In the genomic region with DNA sequence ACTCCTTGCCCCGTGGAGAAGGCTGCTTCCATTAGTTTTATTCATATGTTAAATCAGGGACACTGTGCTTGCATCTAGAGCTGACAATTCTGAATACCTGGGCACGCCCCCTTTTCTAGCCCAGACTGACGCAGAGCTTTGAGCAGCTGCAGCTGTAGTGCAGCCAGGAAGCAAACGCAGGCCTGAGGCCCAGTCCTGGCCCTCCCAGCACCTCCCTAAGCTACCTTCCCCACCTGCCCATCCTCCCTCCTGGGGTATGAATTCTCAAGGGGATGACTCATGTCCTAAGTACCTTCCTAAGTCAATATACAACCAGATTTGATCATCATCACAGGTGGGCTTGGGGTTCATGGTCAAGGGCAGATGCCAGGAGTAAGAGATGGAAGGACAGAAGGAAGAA, we compare ENCODE assay signal across 10 cellular contexts. TPM values are rescaled to one million over a fixed set of nuclear protein-coding genes. Genes with fewer than 3 reads are reported as not detected.
DNase-seq lines count a peak whose midpoint lies in the region; ATAC-seq and TF ChIP-seq lines count a peak whose summit lies in the region.
"Had no signal": no experiment of that assay in that cellular context is flagged by ENCODE, and none has a peak within 500 bp of the region (broad histone marks: within the 10 kb centered on the region; RNA-seq: fewer than 3 reads in every experiment).

No MANE protein-coding gene starts in this region.

- no peak overlapping the region for H3K27ac ChIP-seq in colonic mucosa
- H3K27ac ChIP-seq: SJCRH30 had no signal

- POLR2A ChIA-PET in naive thymus-derived CD8-positive, alpha-beta T cell (lab: Charles Lee): interaction anchor here (0.7 to 18.9 kb wide), 7 partner anchors 18 to 357 kb away, joined by 3 to 580 read pairs (median 8); a partner anchor contains a TSS

- TF ChIP-seq CTCF in colonic mucosa (IDR thresholded peaks at IDR 0.05): no peak

- H3K9ac ChIP-seq in colonic mucosa (ENCODE audit: low read depth in 2 of 2, low read length in 2 of 2): no peak overlapping the region

- ATAC-seq in naive thymus-derived CD8-positive, alpha-beta T cell: no peak
- ATAC-seq in GM21447 (IDR thresholded peaks at IDR 0.05; ENCODE audit: unreplicated experiment): no peak
- no peak for ATAC-seq in GM21367 (IDR thresholded peaks at IDR 0.05; ENCODE audit: unreplicated experiment)

- DNase-seq in H7 (peak; percentile 90), NCI-H2196 (lab: John Stamatoyannopoulos, UW; ENCODE audit: unreplicated experiment) (peak; percentile 79), astrocyte of the hippocampus (ENCODE audit: low read depth, low spot score) (peak; percentile 29), NCI-H1105 (lab: John Stamatoyannopoulos, UW) (no peak), colonic mucosa (no peak)
- no peak for DNase-seq in naive thymus-derived CD8-positive, alpha-beta T cell
- DNase-seq: activated T-cell treated with anti-CD3 and anti-CD28 coated beads, Interleukin-2, amount 50 U/mL, for 48 hours; SJCRH30 had no signal

- H3K27me3 Mint-ChIP-seq in naive thymus-derived CD8-positive, alpha-beta T cell: no peaks in the 10 kb centered on the region

- no peak overlapping the region for H3K4me3 Mint-ChIP-seq in naive thymus-derived CD8-positive, alpha-beta T cell

- H3K4me3 ChIP-seq in H7 (ENCODE audit: insufficient read depth, low read depth, low read length): no peak overlapping the region
- no peak overlapping the region for H3K4me3 ChIP-seq in colonic mucosa
- H3K4me3 ChIP-seq: SJCRH30 had no signal

- peaks cover 0 to 34% (median 0%) of the 10 kb centered on the region in 3 donors for H3K36me3 Mint-ChIP-seq in naive thymus-derived CD8-positive, alpha-beta T cell

- intact Hi-C loops in colonic mucosa (cut with DNase I): no loop called here

- peaks cover 6% of the 10 kb centered on the region for H3K36me3 ChIP-seq in H7 (replicated peaks; ENCODE audit: control insufficient read depth, insufficient read depth, low read length)
- no peaks in the 10 kb centered on the region for H3K36me3 ChIP-seq in colonic mucosa

- H3K27ac Mint-ChIP-seq in naive thymus-derived CD8-positive, alpha-beta T cell: peak overlapping the region; percentile 2 to 95 (median 89)

- H3K9me3 Mint-ChIP-seq in naive thymus-derived CD8-positive, alpha-beta T cell: no peaks in the 10 kb centered on the region

- peaks cover 3% of the 10 kb centered on the region for H3K4me1 ChIP-seq in colonic mucosa

- H3K4me1 Mint-ChIP-seq in naive thymus-derived CD8-positive, alpha-beta T cell: peaks cover 25 to 71% (median 48%) of the 10 kb centered on the region in 4 donors

- H3K27me3 ChIP-seq in H7 (ENCODE audit: control insufficient read depth, insufficient read depth, low read length): peaks cover 3% of the 10 kb centered on the region; the same call in 1 of the 2 replicates
- no peaks in the 10 kb centered on the region for H3K27me3 ChIP-seq in colonic mucosa
- H3K27me3 ChIP-seq: SJCRH30 had no signal

- no peaks in the 10 kb centered on the region for H3K9me3 ChIP-seq in colonic mucosa
- H3K9me3 ChIP-seq: SJCRH30 had no signal

RNA-seq across cellular contexts. Expression of a gene that starts 3.5 kb away (rescaled TPM):
- total RNA-seq in H7 (2014; rRNA removed; shearing (Covaris generic)): 35.5 and 40.1 TPM in 2 replicates
- 100 to 1,000 TPM; 143 to 144 TPM for total RNA-seq in naive thymus-derived CD8-positive, alpha-beta T cell
- polyA plus RNA-seq in naive thymus-derived CD8-positive, alpha-beta T cell: 10 to 100 TPM in 1 of 3 donors, 1 to 10 TPM in 2; 6.3 to 11.8 (median 9.4) TPM
- total RNA-seq in colonic mucosa: 10 to 100 TPM; 23.8 to 50.3 TPM

RNA-seq across cellular contexts. Expression of a gene that starts 30.8 kb away (rescaled TPM):
- total RNA-seq in H7 (2014; rRNA removed; shearing (Covaris generic)): 24.3 and 25.6 TPM in 2 replicates
- 10 to 100 TPM; 53.0 to 57.9 TPM for total RNA-seq in naive thymus-derived CD8-positive, alpha-beta T cell
- 10 to 100 TPM; 13.7 to 23.4 (median 23.3) TPM for polyA plus RNA-seq in naive thymus-derived CD8-positive, alpha-beta T cell
- 10 to 100 TPM; 33.2 to 60.2 TPM for total RNA-seq in colonic mucosa

RNA-seq across cellular contexts. Expression of a gene that starts 53.1 kb away (rescaled TPM):
- 0.97 and 1.4 TPM in 2 replicates for total RNA-seq in H7 (2014; rRNA removed; shearing (Covaris generic))
- total RNA-seq in naive thymus-derived CD8-positive, alpha-beta T cell: 100 to 1,000 TPM; 125 to 126 TPM
- 1 to 10 TPM; 3.7 to 7.0 (median 4.9) TPM for polyA plus RNA-seq in naive thymus-derived CD8-positive, alpha-beta T cell
- 1 to 10 TPM; 1.5 to 3.1 TPM for total RNA-seq in colonic mucosa

Comparison
In these comparisons a context has a peak if more than half of its experiments do, and no peak if none do; other contexts are left out.
1. DNase-seq: peak in H7 (single experiment), NCI-H2196 (single experiment) and astrocyte of the hippocampus (single experiment); none in naive thymus-derived CD8-positive, alpha-beta T cell (0 of 10), NCI-H1105 (single experiment) and colonic mucosa (single experiment).
2. RNA of a gene that starts 53.1 kb away (total RNA-seq): 125 to 126 TPM in naive thymus-derived CD8-positive, alpha-beta T cell; 1.5 to 3.1 TPM in colonic mucosa and 0.97 to 1.4 TPM in H7; every median in the first group is over 10 times any median in the second.